ENCODE assay signal across 8 cellular contexts in genomic region chr11:62324738-62325556, GRCh38. TPM values are rescaled to one million over a fixed set of nuclear protein-coding genes. Genes with fewer than 3 reads are reported as not detected.
DNase-seq lines count a peak whose midpoint lies in the region; ATAC-seq and TF ChIP-seq lines count a peak whose summit lies in the region.

No MANE protein-coding gene starts in this region.

- H3K36me3 ChIP-seq in SJSA1 (no peaks in the 10 kb centered on the region), iPS DF 6.9 (ENCODE audit: control insufficient read depth, insufficient read depth, low read length) (no peaks in the 10 kb centered on the region), stomach (no peaks in the 10 kb centered on the region)

- TF ChIP-seq CTCF in HFF-Myc (IDR thresholded peaks at IDR 0.05; ENCODE audit: low read depth, low read length, missing control alignments) (peak; percentile 80), stomach (IDR thresholded peaks at IDR 0.05) (peak in 3 of 7 experiments; percentile 13 to 28 (median 22))

- no CpG with 5 or more reads among the region's 17 CpGs for WGBS in iPS DF 6.9 (ENCODE audit: insufficient coverage, insufficient read length)
- WGBS in stomach, 5 donors = 40 to 60% (median 47%) methylated on average over 17 of the region's 17 CpGs

- H3K4me1 ChIP-seq in SJSA1 (replicated peaks) (no peaks in the 10 kb centered on the region), iPS DF 6.9 (ENCODE audit: control insufficient read depth, insufficient read depth, low read length) (no peaks in the 10 kb centered on the region), stomach (peaks cover 0 to 18% (median 0%) of the 10 kb centered on the region in 4 donors)

- H3K9me3 ChIP-seq in SJSA1 (replicated peaks) = no peaks in the 10 kb centered on the region
- no peaks in the 10 kb centered on the region for H3K9me3 ChIP-seq in iPS DF 6.9 (ENCODE audit: control insufficient read depth, insufficient read depth, low read length)
- H3K9me3 ChIP-seq in stomach = no peaks in the 10 kb centered on the region

- H3K4me3 ChIP-seq in HFF-Myc (replicated peaks; ENCODE audit: low read depth, low read length) (no peak overlapping the region), SJSA1 (no peak overlapping the region), iPS DF 6.9 (ENCODE audit: low read length) (no peak overlapping the region), stomach (no peak overlapping the region)

- intact Hi-C loops in stomach (cut with DNase I; ENCODE audit: low total_unique reads) = no loop called here

- TF ChIP-seq POLR2A in stomach (IDR thresholded peaks at IDR 0.05) = no peak

- DNase-seq in C1 segment of cervical spinal cord (lab: John Stamatoyannopoulos, UW) = peak in 8 of 14 donors; percentile 1 to 23 (median 14)
- peak; percentile 15 for DNase-seq in HFF-Myc (ENCODE audit: extremely low read depth, low read depth)
- DNase-seq in SJSA1 (ENCODE audit: low read depth in 1 of 2, low spot score in 2 of 2) = peak; percentile 16 to 55
- peak; percentile 63 to 75 for DNase-seq in activated naive CD4-positive, alpha-beta T cell treated with anti-CD3 and anti-CD28 coated beads, Interleukin-2, amount 50 U/mL, for 72 hours (ENCODE audit: low spot score in 2 of 2)
- peak; percentile 47 for DNase-seq in iPS DF 6.9 (ENCODE audit: low read depth, low spot score)
- DNase-seq in stimulated activated CD4-positive, alpha-beta T cell treated with anti-CD3 and anti-CD28 coated beads, Interleukin-4, amount 100 ng/mL, for 4 hours = peak; percentile 38 to 56
- DNase-seq in cortex of kidney (lab: John Stamatoyannopoulos, UW) = no peak
- DNase-seq in stomach = no peak

- H3K27me3 ChIP-seq in SJSA1 (replicated peaks) (peaks cover 31% of the 10 kb centered on the region), iPS DF 6.9 (ENCODE audit: control insufficient read depth, insufficient read depth, low read length) (no peaks in the 10 kb centered on the region), stomach (peaks cover 0 to 7% (median 0%) of the 10 kb centered on the region in 3 donors)

- no peak for TF ChIP-seq EP300 in stomach (IDR thresholded peaks at IDR 0.05)

- H3K9me3 Mint-ChIP-seq in activated naive CD4-positive, alpha-beta T cell treated with anti-CD3 and anti-CD28 coated beads, Interleukin-2, amount 50 U/mL, for 72 hours = no peaks in the 10 kb centered on the region

- no peak overlapping the region for H3K27ac ChIP-seq in SJSA1
- H3K27ac ChIP-seq in iPS DF 6.9 (ENCODE audit: low read length) = no peak overlapping the region
- H3K27ac ChIP-seq in stomach = no peak overlapping the region

- H3K36me3 Mint-ChIP-seq in activated naive CD4-positive, alpha-beta T cell treated with anti-CD3 and anti-CD28 coated beads, Interleukin-2, amount 50 U/mL, for 72 hours = no peaks in the 10 kb centered on the region

- no peak overlapping the region for H3K27ac Mint-ChIP-seq in activated naive CD4-positive, alpha-beta T cell treated with anti-CD3 and anti-CD28 coated beads, Interleukin-2, amount 50 U/mL, for 72 hours

- peak; percentile 84 to 90 for ATAC-seq in activated naive CD4-positive, alpha-beta T cell treated with anti-CD3 and anti-CD28 coated beads, Interleukin-2, amount 50 U/mL, for 72 hours

RNA-seq across cellular contexts. Expression of gene ASRGL1, which starts 12.3 kb away (rescaled TPM):
- total RNA-seq in SJSA1 (2014; rRNA removed; shearing (Covaris generic)) = 0.81 and 4.8 TPM in 2 replicates
- 1 to 10 TPM; 5.5 to 8.1 TPM for total RNA-seq in activated naive CD4-positive, alpha-beta T cell treated with anti-CD3 and anti-CD28 coated beads, Interleukin-2, amount 50 U/mL, for 72 hours
- 10 to 100 TPM in 4 of 5 donors, 1 to 10 TPM in 1; 2.9 to 82.0 (median 57.6) TPM for total RNA-seq in stomach
- 10 to 100 TPM; 11.0 to 32.7 (median 16.3) TPM for polyA plus RNA-seq in stomach

RNA-seq across cellular contexts. Expression of gene SCGB1D4, which starts 26.1 kb away (rescaled TPM):
- total RNA-seq in SJSA1 (2014; rRNA removed; shearing (Covaris generic)) = not detected in 2 replicates
- not detected for total RNA-seq in activated naive CD4-positive, alpha-beta T cell treated with anti-CD3 and anti-CD28 coated beads, Interleukin-2, amount 50 U/mL, for 72 hours
- not detected for total RNA-seq in stomach
- not detected for polyA plus RNA-seq in stomach

RNA-seq across cellular contexts. Expression of gene SCGB2A2, which starts 55.0 kb away (rescaled TPM):
- total RNA-seq in SJSA1 (2014; rRNA removed; shearing (Covaris generic)) = not detected in 2 replicates
- total RNA-seq in activated naive CD4-positive, alpha-beta T cell treated with anti-CD3 and anti-CD28 coated beads, Interleukin-2, amount 50 U/mL, for 72 hours = not detected
- not detected for total RNA-seq in stomach
- under 1 TPM in 1 of 3 donors, not detected in 2; 0.35 TPM for polyA plus RNA-seq in stomach

Comparison
In these comparisons a context has a peak if more than half of its experiments do, and no peak if none do; other contexts are left out.
1. DNase-seq: peak in C1 segment of cervical spinal cord (8 of 14), HFF-Myc (single experiment), SJSA1 (2 of 2), activated naive CD4-positive, alpha-beta T cell treated with anti-CD3 and anti-CD28 coated beads, Interleukin-2, amount 50 U/mL, for 72 hours (2 of 2), iPS DF 6.9 (single experiment) and stimulated activated CD4-positive, alpha-beta T cell treated with anti-CD3 and anti-CD28 coated beads, Interleukin-4, amount 100 ng/mL, for 4 hours (2 of 2); none in cortex of kidney (single experiment) and stomach (single experiment).